Comparison of ENCODE assay signal across 8 cellular contexts in genomic region chr20:52972965-52973819, GRCh38. TPM values are rescaled to one million over a fixed set of nuclear protein-coding genes. Genes with fewer than 3 reads are reported as not detected.
DNase-seq lines count a peak whose midpoint lies in the region; ATAC-seq and TF ChIP-seq lines count a peak whose summit lies in the region.

No MANE protein-coding gene starts in this region.

- no peaks in the 10 kb centered on the region for H3K79me2 ChIP-seq in neural progenitor cell (ENCODE audit: low read depth)

- ATAC-seq in esophagus mucosa (peak; percentile 42), HG02884 (IDR thresholded peaks at IDR 0.05; ENCODE audit: unreplicated experiment) (no peak), GM19455 (IDR thresholded peaks at IDR 0.05; ENCODE audit: unreplicated experiment) (no peak)

- H3K4me1 Mint-ChIP-seq in neural progenitor cell: peaks cover 19% of the 10 kb centered on the region

- H3K4me3 Mint-ChIP-seq in neural progenitor cell: peak overlapping the region; percentile 99

- H3K27ac Mint-ChIP-seq in neural progenitor cell: peak overlapping the region; percentile 89

- no peaks in the 10 kb centered on the region for H3K36me3 Mint-ChIP-seq in neural progenitor cell

- H3K27me3 ChIP-seq in HUES64 (ENCODE audit: insufficient read depth, low read length) (peaks cover 33% of the 10 kb centered on the region), neural progenitor cell (peaks cover 33% of the 10 kb centered on the region)

- peak overlapping the region; percentile 86 for H2AFZ ChIP-seq in neural progenitor cell (replicated peaks)

- H3K4me3 ChIP-seq in HUES64 (ENCODE audit: low read length): peak overlapping the region; percentile 90
- peak overlapping the region; percentile 58 for H3K4me3 ChIP-seq in neural progenitor cell

- WGBS in HUES64: 3% methylated on average over 39 of the region's 39 CpGs

- no peaks in the 10 kb centered on the region for H3K36me3 ChIP-seq in HUES64 (ENCODE audit: insufficient read depth, low read length)
- H3K36me3 ChIP-seq in neural progenitor cell: no peaks in the 10 kb centered on the region

- no peaks in the 10 kb centered on the region for H4K20me1 ChIP-seq in neural progenitor cell (ENCODE audit: low read depth)

- peaks cover 7% of the 10 kb centered on the region for H3K27me3 Mint-ChIP-seq in neural progenitor cell (ENCODE audit: insufficient read depth, low read depth)

- H3K9me3 Mint-ChIP-seq in neural progenitor cell: no peaks in the 10 kb centered on the region

- H3K4me1 ChIP-seq in HUES64 (ENCODE audit: insufficient read depth, low read length) (peaks cover 4% of the 10 kb centered on the region; the same call in 1 of the 2 replicates), neural progenitor cell (peaks cover 9% of the 10 kb centered on the region)

- H3F3A ChIP-seq in neural progenitor cell (ENCODE audit: low read depth): peaks cover 8% of the 10 kb centered on the region

- H3K27ac ChIP-seq in HUES64 (ENCODE audit: low read depth, low read length): no peak overlapping the region
- H3K27ac ChIP-seq in neural progenitor cell: no peak overlapping the region

- no peak for TF ChIP-seq CTCF in neural progenitor cell (IDR thresholded peaks at IDR 0.05)

- peak; percentile 40 to 45 for DNase-seq in activated CD4-positive, alpha-beta T cell treated with anti-CD3 and anti-CD28 coated beads, Interleukin-2, amount 50 U/mL, for 48 hours
- DNase-seq in neural progenitor cell (ENCODE audit: low spot score): peak; percentile 60
- DNase-seq in SW 1271 (lab: John Stamatoyannopoulos, UW): no peak
- DNase-seq in occipital lobe (lab: John Stamatoyannopoulos, UW): no peak

- no peaks in the 10 kb centered on the region for H3K9me3 ChIP-seq in HUES64 (ENCODE audit: insufficient read depth, low read depth, low read length)
- H3K9me3 ChIP-seq in neural progenitor cell (ENCODE audit: low read depth): no peaks in the 10 kb centered on the region

- H3K4me2 ChIP-seq in neural progenitor cell: peak overlapping the region; percentile 83

- peak overlapping the region; percentile 53; the same call in 1 of the 2 replicates for H3K9ac ChIP-seq in HUES64 (ENCODE audit: low read depth, low read length)
- H3K9ac ChIP-seq in neural progenitor cell: no peak overlapping the region

RNA-seq across cellular contexts. Expression of gene TSHZ2, which starts 1.0 kb away (rescaled TPM):
- 1.2 TPM for polyA plus RNA-seq in HUES64 (2013, experiment 1 of 2)
- 3.5 TPM for polyA plus RNA-seq in HUES64 (2013, experiment 2 of 2)
- total RNA-seq in esophagus mucosa (10.3 TPM), neural progenitor cell (ENCODE audit: low replicate concordance) (1.8 and 3.9 TPM in 2 replicates), occipital lobe (0.31 TPM)

Comparison
In these comparisons a context has a peak if more than half of its experiments do, and no peak if none do; other contexts are left out.
1. DNase-seq: peak in activated CD4-positive, alpha-beta T cell treated with anti-CD3 and anti-CD28 coated beads, Interleukin-2, amount 50 U/mL, for 48 hours (2 of 2) and neural progenitor cell (single experiment); none in SW 1271 (0 of 2) and occipital lobe (single experiment).